18 cellular contexts compared by ENCODE assay signal in genomic region chr16:12187939-12188673, GRCh38.
A peak's percentile ranks its signal among the peaks of the same experiment; 100 is the strongest.
DNase-seq lines count a peak whose midpoint lies in the region; ATAC-seq and TF ChIP-seq lines count a peak whose summit lies in the region.
"Had no signal": no experiment of that assay in that cellular context is flagged by ENCODE, and none has a peak within 500 bp of the region (broad histone marks: within the 10 kb centered on the region; RNA-seq: fewer than 3 reads in every experiment).

No MANE protein-coding gene starts in this region.

- no peak for TF ChIP-seq POLR2A in upper lobe of left lung (IDR thresholded peaks at IDR 0.05)

- POLR2A ChIA-PET in RWPE1 (lab: Yijun Ruan, JAX; ENCODE audit: low non-redundant PET), result interaction anchor here (0.6 kb wide), 1 partner anchor 13 kb away, joined by 5 read pairs; no protein-coding TSS in a partner anchor

- 71 to 73% methylated on average over 5 of the region's 5 CpGs for WGBS in upper lobe of left lung, 2 donors

- H3K36me3 ChIP-seq in mucosa of descending colon (ENCODE audit: low read depth), result no peaks in the 10 kb centered on the region
- no peaks in the 10 kb centered on the region for H3K36me3 ChIP-seq in upper lobe of left lung
- H3K36me3 ChIP-seq: MG63 had no signal

- CTCF ChIA-PET in RWPE1 (lab: Yijun Ruan, JAX), result no interaction called here

- H3K9me3 ChIP-seq in mucosa of descending colon (no peaks in the 10 kb centered on the region), upper lobe of left lung (no peaks in the 10 kb centered on the region)
- H3K9me3 ChIP-seq: Caco-2, MG63 had no signal

- ATAC-seq in sciatic nerve (no peak), mucosa of descending colon (no peak), upper lobe of left lung (ENCODE audit: low FRiP score in 2 of 2) (no peak)
- ATAC-seq: effector memory CD8-positive, alpha-beta T cell had no signal

- H3K4me1 ChIP-seq in mucosa of descending colon (ENCODE audit: low read depth), result no peaks in the 10 kb centered on the region
- peaks cover 0 to 11% (median 4%) of the 10 kb centered on the region in 4 donors for H3K4me1 ChIP-seq in upper lobe of left lung
- H3K4me1 ChIP-seq: Caco-2 had no signal

- H3K27ac ChIP-seq in RWPE1 (no peak overlapping the region), upper lobe of left lung (no peak overlapping the region)
- H3K27ac ChIP-seq: 22Rv1 had no signal

- no peak overlapping the region for H3K4me3 ChIP-seq in fibroblast of the aortic adventitia (ENCODE audit: low read depth, low read length)
- no peak overlapping the region for H3K4me3 ChIP-seq in mucosa of descending colon
- no peak overlapping the region for H3K4me3 ChIP-seq in upper lobe of left lung
- H3K4me3 ChIP-seq: MG63 had no signal

- no peak for TF ChIP-seq EP300 in upper lobe of left lung (IDR thresholded peaks at IDR 0.05)

- H3K27me3 ChIP-seq in upper lobe of left lung, result no peaks in the 10 kb centered on the region
- H3K27me3 ChIP-seq: MG63 had no signal

- intact Hi-C loops in sciatic nerve (cut with DNase I), result no loop called here
- intact Hi-C loops in mucosa of descending colon (cut with DNase I, micrococcal nuclease), result no loop called here

- peak; percentile 43 for DNase-seq in DMS 273 (lab: John Stamatoyannopoulos, UW; ENCODE audit: unreplicated experiment)
- no peak for DNase-seq in DMS 273 treated with DMSO at 0.1 percent for 48 hours (lab: John Stamatoyannopoulos, UW)
- peak; percentile 29 for DNase-seq in RWPE1 (ENCODE audit: low spot score)
- peak; percentile 14 for DNase-seq in fibroblast of the aortic adventitia (ENCODE audit: low read depth)
- DNase-seq in sciatic nerve (ENCODE audit: low spot score), result peak; percentile 0
- DNase-seq in mucosa of descending colon, result no peak
- no peak for DNase-seq in activated CD4-positive, CD25-positive, alpha-beta regulatory T cell treated with anti-CD3 and anti-CD28 coated beads, Interleukin-2, amount 50 U/mL, for 72 hours
- no peak for DNase-seq in upper lobe of left lung
- DNase-seq: activated CD4-positive, alpha-beta T cell treated with anti-CD3 and anti-CD28 coated beads, Interleukin-2, amount 50 U/mL, for 1 hour; activated naive CD8-positive, alpha-beta T cell treated with anti-CD3 and anti-CD28 coated beads, Interleukin-2, amount 10 ng/mL, durations not matched to agents 7 days and 5 days; activated T-cell treated with anti-CD3 and anti-CD28 coated beads, Interleukin-2, amount 50 U/mL, for 24 hours; Caco-2; effector memory CD8-positive, alpha-beta T cell; kidney; NCI-H2081 treated with DMSO at 0.1 percent for 48 hours; posterior cingulate gyrus had no signal

- TF ChIP-seq CTCF in RWPE1 (conservative IDR thresholded peaks at IDR 0.05; ENCODE audit: low read depth), result no peak
- no peak for TF ChIP-seq CTCF in fibroblast of the aortic adventitia (IDR thresholded peaks at IDR 0.05; ENCODE audit: insufficient read depth, low read length)
- no peak for TF ChIP-seq CTCF in mucosa of descending colon (IDR thresholded peaks at IDR 0.05)
- TF ChIP-seq CTCF in upper lobe of left lung (IDR thresholded peaks at IDR 0.05), result no peak

Comparison
In these comparisons a context has a peak if more than half of its experiments do, and no peak if none do; other contexts are left out.
1. DNase-seq: peak in DMS 273 (single experiment), RWPE1 (single experiment), fibroblast of the aortic adventitia (single experiment) and sciatic nerve (single experiment); none in DMS 273 treated with DMSO at 0.1 percent for 48 hours (single experiment), mucosa of descending colon (0 of 3), activated CD4-positive, CD25-positive, alpha-beta regulatory T cell treated with anti-CD3 and anti-CD28 coated beads, Interleukin-2, amount 50 U/mL, for 72 hours (single experiment) and upper lobe of left lung (0 of 2).